24 cellular contexts compared by ENCODE assay signal in genomic region chr1:918353-918752, GRCh38. TPM values are rescaled to one million over a fixed set of nuclear protein-coding genes. Genes with fewer than 3 reads are reported as not detected.
"Had no signal": no experiment of that assay in that cellular context is flagged by ENCODE, and none has a peak within 500 bp of the region (broad histone marks: within the 10 kb centered on the region; RNA-seq: fewer than 3 reads in every experiment).

No MANE protein-coding gene starts in this region.

- H3K27ac Mint-ChIP-seq: activated CD8-positive, alpha-beta T cell treated with anti-CD3 and anti-CD28 coated beads, Interleukin-2, amount 10 ng/mL, durations not matched to agents 7 days and 5 days; activated naive CD4-positive, alpha-beta T cell treated with anti-CD3 and anti-CD28 coated beads, Interleukin-2, amount 50 U/mL, for 24 hours; immature natural killer cell; memory B cell; progenitor cell of endocrine pancreas; stimulated activated naive CD8-positive, alpha-beta T cell treated with anti-CD3 and anti-CD28 coated beads, Interleukin-15, Interleukin-2, amounts not matched to agents 100 ng/mL and 50 ng/mL, for 24 hours had no signal

- H3K36me3 Mint-ChIP-seq: activated naive CD4-positive, alpha-beta T cell treated with anti-CD3 and anti-CD28 coated beads, Interleukin-2, amount 50 U/mL, for 24 hours; brain; immature natural killer cell; memory B cell had no signal

- ATAC-seq: activated CD8-positive, alpha-beta T cell treated with anti-CD3 and anti-CD28 coated beads, Interleukin-2, amount 10 ng/mL, durations not matched to agents 7 days and 5 days; foreskin keratinocyte; mucosa of descending colon; upper lobe of right lung had no signal

- H3K4me1 ChIP-seq: foreskin keratinocyte had no signal

- H2AFZ ChIP-seq: hepatocyte had no signal

- H3K36me3 ChIP-seq: thyroid gland, upper lobe of right lung had no signal

- H3K4me3 ChIP-seq: hepatocyte, mucosa of descending colon, thyroid gland, upper lobe of right lung had no signal

- H3K9me3 ChIP-seq: mucosa of descending colon, thyroid gland, upper lobe of right lung had no signal

- H3K27ac ChIP-seq: foreskin keratinocyte, hepatocyte, thyroid gland, upper lobe of right lung had no signal

- DNase-seq: activated CD4-positive, alpha-beta T cell treated with anti-CD3 and anti-CD28 coated beads for 1 hour; activated CD4-positive, alpha-beta T cell treated with anti-CD3 and anti-CD28 coated beads, Interleukin-2, amount 50 U/mL, for 1 hour; activated CD8-positive, alpha-beta T cell treated with anti-CD3 and anti-CD28 coated beads, Interleukin-2, amount 10 ng/mL, durations not matched to agents 7 days and 5 days; activated gamma-delta T cell treated with Interleukin-2 at 50 U/mL for 16 hours; anterior cingulate cortex; dermis blood vessel endothelial cell; effector CD8-positive, alpha-beta T cell; foreskin keratinocyte; immature natural killer cell; kidney glomerular epithelial cell; stimulated activated CD4-positive, alpha-beta T cell treated with anti-CD3 and anti-CD28 coated beads, Interleukin-1b, Interleukin-23, amount 100 ng/mL, for 48 hours; substantia nigra; thyroid gland; upper lobe of right lung had no signal

- H3K9me3 Mint-ChIP-seq: activated naive CD4-positive, alpha-beta T cell treated with anti-CD3 and anti-CD28 coated beads, Interleukin-2, amount 50 U/mL, for 24 hours; immature natural killer cell; memory B cell; neural crest cell; stimulated activated naive CD8-positive, alpha-beta T cell treated with anti-CD3 and anti-CD28 coated beads, Interleukin-15, Interleukin-2, amounts not matched to agents 100 ng/mL and 50 ng/mL, for 24 hours had no signal

- H3K4me2 ChIP-seq: hepatocyte had no signal

- H3K79me2 ChIP-seq: hepatocyte had no signal

- H3K27me3 ChIP-seq: thyroid gland had no signal

- H3K4me3 Mint-ChIP-seq: activated CD8-positive, alpha-beta T cell treated with anti-CD3 and anti-CD28 coated beads, Interleukin-2, amount 10 ng/mL, durations not matched to agents 7 days and 5 days; activated naive CD4-positive, alpha-beta T cell treated with anti-CD3 and anti-CD28 coated beads, Interleukin-2, amount 50 U/mL, for 24 hours; immature natural killer cell; memory B cell; neural crest cell; stimulated activated naive CD8-positive, alpha-beta T cell treated with anti-CD3 and anti-CD28 coated beads, Interleukin-15, Interleukin-2, amounts not matched to agents 100 ng/mL and 50 ng/mL, for 24 hours had no signal

RNA-seq across cellular contexts. Expression of gene SAMD11, which starts 5.4 kb away (rescaled TPM):
- total RNA-seq: activated CD8-positive, alpha-beta T cell treated with anti-CD3 and anti-CD28 coated beads, Interleukin-2, amount 10 ng/mL, durations not matched to agents 7 days and 5 days; foreskin keratinocyte; T-helper 2 cell treated with Interferon-gamma antibody and Interleukin-4, amounts not matched to agents 100 ng/mL and 5 ng/mL, for 36 hours had no signal

RNA-seq across cellular contexts. Expression of gene PLEKHN1, which starts 47.9 kb away (rescaled TPM):
- total RNA-seq: neural crest cell, skeletal muscle tissue had no signal
